In genomic region chr2:158502984-158503383, GRCh38 we compare ENCODE assay signal across 20 cellular contexts. TPM values are rescaled to one million over a fixed set of nuclear protein-coding genes. Genes with fewer than 3 reads are reported as not detected.
DNase-seq lines count a peak whose midpoint lies in the region; ATAC-seq and TF ChIP-seq lines count a peak whose summit lies in the region.
"Had no signal": no experiment of that assay in that cellular context is flagged by ENCODE, and none has a peak within 500 bp of the region (broad histone marks: within the 10 kb centered on the region; RNA-seq: fewer than 3 reads in every experiment).

No MANE protein-coding gene starts in this region.

- WGBS in gastroesophageal sphincter (ENCODE audit: low coverage in 1 of 2), 2 donors: 24 to 29% methylated on average over 2 of the region's 2 CpGs

- no peaks in the 10 kb centered on the region for H3K9me3 Mint-ChIP-seq in HFFc6
- H3K9me3 Mint-ChIP-seq: central memory CD8-positive, alpha-beta T cell had no signal

- no peaks in the 10 kb centered on the region for H3K36me3 ChIP-seq in gastroesophageal sphincter
- H3K36me3 ChIP-seq in BE2C: no peaks in the 10 kb centered on the region
- H3K36me3 ChIP-seq: BLaER1 had no signal

- peak overlapping the region; percentile 80 for H3K27ac Mint-ChIP-seq in HFFc6
- H3K27ac Mint-ChIP-seq: activated CD8-positive, alpha-beta T cell treated with anti-CD3 and anti-CD28 coated beads, Interleukin-2, amount 10 ng/mL, durations not matched to agents 7 days and 5 days had no signal

- H3K27ac ChIP-seq in gastroesophageal sphincter: peak overlapping the region in 2 of 4 donors; percentile 36 to 68
- H3K27ac ChIP-seq: BLaER1, RWPE1 had no signal

- no peak for TF ChIP-seq POLR2A in gastroesophageal sphincter (IDR thresholded peaks at IDR 0.05)

- in situ Hi-C loops in ACHN (cut with HindIII; ENCODE audit: low pct_ligation_motif_present, low pct_unique_long_range_greater_than_20kb, low sequenced_read_pairs): no loop called here

- H3K4me3 Mint-ChIP-seq in HFFc6: peak overlapping the region; percentile 56; the same call in 1 of the 2 replicates
- H3K4me3 Mint-ChIP-seq: activated CD8-positive, alpha-beta T cell treated with anti-CD3 and anti-CD28 coated beads, Interleukin-2, amount 10 ng/mL, durations not matched to agents 7 days and 5 days; central memory CD8-positive, alpha-beta T cell had no signal

- H3K27me3 ChIP-seq in gastroesophageal sphincter: no peaks in the 10 kb centered on the region
- no peaks in the 10 kb centered on the region for H3K27me3 ChIP-seq in BE2C
- H3K27me3 ChIP-seq: BLaER1 had no signal

- H3K27me3 Mint-ChIP-seq in HFFc6 (ENCODE audit: insufficient read depth): no peaks in the 10 kb centered on the region
- H3K27me3 Mint-ChIP-seq: central memory CD8-positive, alpha-beta T cell had no signal

- no peak for TF ChIP-seq EP300 in gastroesophageal sphincter (IDR thresholded peaks at IDR 0.05)

- peak; percentile 51 for DNase-seq in ACHN
- peak; percentile 77 for DNase-seq in HFFc6
- DNase-seq in amniotic epithelial cell (ENCODE audit: low read depth): peak; percentile 78
- no peak for DNase-seq in NCI-H2196 (lab: John Stamatoyannopoulos, UW; ENCODE audit: unreplicated experiment)
- no peak for DNase-seq in NCI-H2227 (lab: John Stamatoyannopoulos, UW; ENCODE audit: unreplicated experiment)
- no peak for DNase-seq in BE2C
- no peak for DNase-seq in HUDEP-2 (lab: John Stamatoyannopoulos, UW; ENCODE audit: unreplicated experiment in 76 of 76)
- DNase-seq: activated CD8-positive, alpha-beta T cell treated with anti-CD3 and anti-CD28 coated beads, Interleukin-2, amount 10 ng/mL, durations not matched to agents 7 days and 5 days; activated gamma-delta T cell treated with Interleukin-2 at 50 U/mL for 16 hours; H7; midbrain; NCI-H1092 treated with DMSO at 0.1 percent for 48 hours; NCI-H510A; stimulated activated CD4-positive, alpha-beta T cell treated with anti-CD3 and anti-CD28 coated beads, Interleukin-2, amount 100 ng/mL, for 24 hours; T1000 had no signal

- TF ChIP-seq CTCF in HFFc6 (IDR thresholded peaks at IDR 0.05): no peak
- TF ChIP-seq CTCF in gastroesophageal sphincter (IDR thresholded peaks at IDR 0.05): no peak
- no peak for TF ChIP-seq CTCF in BE2C (IDR thresholded peaks at IDR 0.05; ENCODE audit: low read depth, low read length)

- H3K36me3 Mint-ChIP-seq in HFFc6 (ENCODE audit: low read depth): peaks cover 18% of the 10 kb centered on the region

- peaks cover 100% of the 10 kb centered on the region for H3K4me1 Mint-ChIP-seq in HFFc6 (ENCODE audit: low read depth)

- peak; percentile 37 for ATAC-seq in gastroesophageal sphincter
- ATAC-seq: activated CD8-positive, alpha-beta T cell treated with anti-CD3 and anti-CD28 coated beads, Interleukin-2, amount 10 ng/mL, durations not matched to agents 7 days and 5 days had no signal

- no peak overlapping the region for H3K4me3 ChIP-seq in gastroesophageal sphincter
- no peak overlapping the region for H3K4me3 ChIP-seq in BE2C (ENCODE audit: low read depth, low read length)
- H3K4me3 ChIP-seq: BLaER1 had no signal

- H3K4me1 ChIP-seq in gastroesophageal sphincter (peaks cover 14 to 93% (median 16%) of the 10 kb centered on the region in 3 donors), BE2C (no peaks in the 10 kb centered on the region)
- H3K4me1 ChIP-seq: BLaER1 had no signal

- H3K9me3 ChIP-seq in gastroesophageal sphincter (no peaks in the 10 kb centered on the region), BE2C (no peaks in the 10 kb centered on the region)
- H3K9me3 ChIP-seq: BLaER1 had no signal

RNA-seq across cellular contexts. Expression of gene PKP4, which starts 46.2 kb away (rescaled TPM):
- total RNA-seq in HFFc6 (2021; fragmentation: NEBNext Ultra II Directional; extraction: Animal tissue kit (Norgen Biotek cat#: 25700)): 10 to 100 TPM; 35.9 to 48.9 (median 43.5) TPM
- 100 to 1,000 TPM in 2 of 4 donors, 10 to 100 TPM in 2; 58.2 to 115 (median 89.9) TPM for total RNA-seq in gastroesophageal sphincter
- 14.0 TPM for polyA plus RNA-seq in BE2C (2012; ENCODE audit: insufficient read depth, insufficient read length, low read depth)

RNA-seq across cellular contexts. Expression of gene CCDC148, which starts 46.4 kb away (rescaled TPM):
- total RNA-seq in HFFc6 (2021; fragmentation: NEBNext Ultra II Directional; extraction: Animal tissue kit (Norgen Biotek cat#: 25700)): 1 to 10 TPM in 2 of 6 experiments, under 1 TPM in 4; 0.66 to 1.3 (median 0.84) TPM
- total RNA-seq in gastroesophageal sphincter: 1 to 10 TPM in 2 of 4 donors, under 1 TPM in 2; 0.78 to 1.6 (median 1.1) TPM
- not detected for polyA plus RNA-seq in BE2C (2012; ENCODE audit: insufficient read depth, insufficient read length, low read depth)
- total RNA-seq: pulmonary artery endothelial cell had no signal

Comparison
In these comparisons a context has a peak if more than half of its experiments do, and no peak if none do; other contexts are left out.
1. DNase-seq: peak in ACHN (single experiment), HFFc6 (single experiment) and amniotic epithelial cell (single experiment); none in NCI-H2196 (single experiment), NCI-H2227 (single experiment), BE2C (single experiment) and HUDEP-2 (0 of 76).